ENCODE assay signal across 8 cellular contexts in the genomic region with DNA sequence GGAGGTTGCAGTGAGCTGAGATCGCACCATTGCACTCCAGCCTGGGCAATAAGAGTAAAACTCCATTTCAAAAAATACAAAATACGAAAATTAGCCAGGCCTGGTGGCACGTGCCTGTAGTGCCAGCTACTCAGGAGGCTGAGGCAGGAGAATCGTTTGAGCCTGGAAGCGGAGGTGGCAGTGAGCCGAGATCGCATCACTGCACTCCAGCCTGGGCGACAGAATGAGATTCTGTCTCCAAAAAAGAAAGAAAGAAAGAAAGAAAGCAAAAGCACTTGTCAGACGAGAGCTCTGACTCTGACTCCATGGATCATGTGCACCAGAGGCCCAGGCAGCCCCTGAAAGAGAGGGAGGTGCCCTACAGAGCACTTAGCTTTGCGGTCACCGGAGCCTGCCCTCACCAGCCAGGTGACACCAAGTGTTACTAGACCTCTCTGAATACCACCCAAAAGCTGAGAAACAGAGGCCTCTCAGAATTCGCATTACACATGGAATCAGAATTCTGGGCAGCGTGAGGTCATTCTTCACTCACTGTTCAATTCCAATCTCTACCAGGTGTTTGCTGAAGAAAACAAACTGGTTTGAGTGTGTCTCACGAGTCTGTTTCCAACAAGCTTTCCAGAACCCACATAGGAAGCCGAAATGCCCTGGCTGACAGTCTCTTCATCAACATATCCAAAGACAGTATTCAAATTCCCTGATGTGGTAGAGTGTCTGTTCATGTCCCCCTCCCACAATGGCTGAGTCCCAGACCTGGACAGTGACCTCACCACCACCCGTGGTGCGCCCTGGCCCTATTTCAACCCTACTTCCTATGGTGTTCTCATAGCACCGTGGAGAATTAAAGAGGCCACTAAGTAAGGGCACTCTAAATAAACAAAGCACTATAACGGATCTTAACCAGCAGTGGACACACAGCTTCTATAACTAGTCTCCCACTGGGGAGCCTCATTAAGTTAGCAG. TPM values are rescaled to one million over a fixed set of nuclear protein-coding genes. Genes with fewer than 3 reads are reported as not detected.
DNase-seq lines count a peak whose midpoint lies in the region; ATAC-seq and TF ChIP-seq lines count a peak whose summit lies in the region.

No MANE protein-coding gene starts in this region.

- H3K27ac ChIP-seq in breast epithelium: peak overlapping the region; percentile 97 to 98
- peak overlapping the region; percentile 88 to 96 (median 90) for H3K27ac ChIP-seq in transverse colon

- H3K36me3 ChIP-seq in Caco-2 (ENCODE audit: control insufficient read depth, insufficient read depth, low read length) (peaks cover 2% of the 10 kb centered on the region; the same call in 1 of the 2 replicates), Loucy (ENCODE audit: insufficient read depth, low read length) (no peaks in the 10 kb centered on the region; the same call in 1 of the 2 replicates), breast epithelium (no peaks in the 10 kb centered on the region), transverse colon (peaks cover 0 to 17% (median 6%) of the 10 kb centered on the region in 4 donors)

- H3K9me3 ChIP-seq in Caco-2: no peaks in the 10 kb centered on the region
- no peaks in the 10 kb centered on the region for H3K9me3 ChIP-seq in Loucy (ENCODE audit: insufficient read depth, low read depth, low read length)
- no peaks in the 10 kb centered on the region for H3K9me3 ChIP-seq in breast epithelium
- H3K9me3 ChIP-seq in transverse colon: no peaks in the 10 kb centered on the region

- H3K36me3 Mint-ChIP-seq in Caco-2 (ENCODE audit: insufficient read depth, unreplicated experiment): peaks cover 53% of the 10 kb centered on the region

- TF ChIP-seq POLR2A in breast epithelium (IDR thresholded peaks at IDR 0.05) (no peak), transverse colon (IDR thresholded peaks at IDR 0.05) (no peak)

- no peaks in the 10 kb centered on the region for H3K9me2 ChIP-seq in Loucy (replicated peaks; ENCODE audit: low read depth, low read length)

- no peaks in the 10 kb centered on the region for H3K9me3 Mint-ChIP-seq in Caco-2 (ENCODE audit: unreplicated experiment)

- CTCF ChIA-PET in Caco-2 (lab: Charles Lee): no interaction called here

- ATAC-seq in HG02973 (IDR thresholded peaks at IDR 0.05; ENCODE audit: unreplicated experiment): no peak

- in situ Hi-C loops in transverse colon (cut with MboI; ENCODE audit: low pct_ligation_motif_present in 1 of 4, low pct_unique_long_range_greater_than_20kb in 1 of 4, low sequenced_read_pairs in 3 of 4): no loop called here

- H3K27me3 Mint-ChIP-seq in Caco-2 (ENCODE audit: insufficient read depth, unreplicated experiment): no peaks in the 10 kb centered on the region

- H3K4me2 ChIP-seq in Loucy (ENCODE audit: low read depth, low read length, poor library complexity, severe bottlenecking): peak overlapping the region; percentile 75

- peaks cover 33% of the 10 kb centered on the region for H3K4me1 ChIP-seq in Caco-2
- H3K4me1 ChIP-seq in Loucy (ENCODE audit: insufficient read depth, low read length, poor library complexity, severe bottlenecking): peaks cover 21% of the 10 kb centered on the region
- H3K4me1 ChIP-seq in breast epithelium: no peaks in the 10 kb centered on the region
- H3K4me1 ChIP-seq in transverse colon: peaks cover 10 to 46% (median 16%) of the 10 kb centered on the region in 4 donors

- H3K4me1 Mint-ChIP-seq in Caco-2 (ENCODE audit: low read depth, unreplicated experiment): peaks cover 28% of the 10 kb centered on the region

- H3K4me3 ChIP-seq in Caco-2 (ENCODE audit: low read depth, low read length) (peak overlapping the region; percentile 85), Loucy (ENCODE audit: low read length, poor library complexity, severe bottlenecking) (peak overlapping the region; percentile 90), breast epithelium (peak overlapping the region; percentile 94 to 100 (median 99)), transverse colon (peak overlapping the region; percentile 76 to 97 (median 89))

- H3K27me3 ChIP-seq in Caco-2 (replicated peaks; ENCODE audit: control insufficient read depth, insufficient read depth, low read length): no peaks in the 10 kb centered on the region
- no peaks in the 10 kb centered on the region for H3K27me3 ChIP-seq in Loucy (ENCODE audit: insufficient read depth, low read length, poor library complexity, severe bottlenecking)
- no peaks in the 10 kb centered on the region for H3K27me3 ChIP-seq in breast epithelium
- no peaks in the 10 kb centered on the region for H3K27me3 ChIP-seq in transverse colon

- no peaks in the 10 kb centered on the region for H4K20me1 ChIP-seq in Loucy (ENCODE audit: insufficient read depth, low read length, poor library complexity, severe bottlenecking)

- POLR2A ChIA-PET in Caco-2 (lab: Charles Lee): interaction anchor here (0.7 kb wide), 1 partner anchor 21 kb away, joined by 6 read pairs; no protein-coding TSS in a partner anchor

- DNase-seq in Caco-2 (no peak), breast epithelium (ENCODE audit: low spot score in 2 of 2) (no peak), lung microvascular endothelial cell (ENCODE audit: low read depth in 2 of 2) (peak; percentile 52 to 55), transverse colon (no peak), cortex of kidney (lab: John Stamatoyannopoulos, UW) (no peak), epidermal melanocyte (ENCODE audit: insufficient read length, low spot score) (no peak)

- H3K79me2 ChIP-seq in Loucy (ENCODE audit: insufficient read depth, low read length): peaks cover 31% of the 10 kb centered on the region; the same call in 1 of the 2 replicates

- peak overlapping the region; percentile 100 for H3K27ac Mint-ChIP-seq in Caco-2 (ENCODE audit: unreplicated experiment)

- no TSS peak for BruUV-seq in Caco-2 (replicated peaks; lab: Mats Ljungman, UMichigan)

- no peak for TF ChIP-seq EP300 in transverse colon (IDR thresholded peaks at IDR 0.05; ENCODE audit: low read depth)

- intact Hi-C loops in Caco-2 (cut with micrococcal nuclease; ENCODE audit: unreplicated experiment) (loop anchor here (2.0 to 10.0 kb wide), 2 partner anchors 45 to 79 kb away; partner anchors contain the start of gene COPS3), breast epithelium (cut with DNase I; ENCODE audit: low total_unique reads) (no loop called here), transverse colon (cut with DNase I; ENCODE audit: low total_unique reads) (loop anchor here (10.0 kb wide), 1 partner anchor 91 kb away; no protein-coding TSS in a partner anchor)

- H2AFZ ChIP-seq in Loucy (ENCODE audit: low read length): no peak overlapping the region

- TF ChIP-seq CTCF in Caco-2 (IDR thresholded peaks at IDR 0.05; ENCODE audit: insufficient read depth in 1 of 2, low read depth in 1 of 2, low read length in 1 of 2, severe bottlenecking in 1 of 2, unreplicated experiment in 1 of 2): no peak
- no peak for TF ChIP-seq CTCF in Loucy (conservative IDR thresholded peaks at IDR 0.05; ENCODE audit: low read length)
- TF ChIP-seq CTCF in breast epithelium (IDR thresholded peaks at IDR 0.05): no peak
- no peak for TF ChIP-seq CTCF in transverse colon (IDR thresholded peaks at IDR 0.05)

- H3F3A ChIP-seq in Loucy (ENCODE audit: low read depth): no peaks in the 10 kb centered on the region; the same call in 1 of the 2 replicates

- 55 to 77% methylated on average over 7 to 19 of the region's 19 CpGs for WGBS in transverse colon (ENCODE audit: low coverage in 1 of 2), 2 donors

- peak overlapping the region; percentile 88 for H3K9ac ChIP-seq in Loucy (ENCODE audit: low read depth, low read length, poor library complexity, severe bottlenecking)

- H3K4me3 Mint-ChIP-seq in Caco-2 (ENCODE audit: unreplicated experiment): peak overlapping the region; percentile 88

RNA-seq across cellular contexts. Expression of gene FLCN, which starts 1.5 kb away (rescaled TPM):
- total RNA-seq in Caco-2 (2022) (69.0 and 71.9 TPM in 2 replicates), breast epithelium (10 to 100 TPM; 39.7 to 61.1 (median 57.0) TPM), lung microvascular endothelial cell (33.8 and 64.7 TPM in 2 replicates), transverse colon (100 to 1,000 TPM in 1 of 4 donors, 10 to 100 TPM in 3; 43.0 to 560 (median 81.1) TPM)

RNA-seq across cellular contexts. Expression of gene PLD6, which starts 29.4 kb away (rescaled TPM):
- total RNA-seq in Caco-2 (2022): 7.1 and 8.0 TPM in 2 replicates
- total RNA-seq in breast epithelium: 1 to 10 TPM; 2.9 to 4.0 (median 3.8) TPM
- total RNA-seq in lung microvascular endothelial cell: 1.3 and 2.8 TPM in 2 replicates
- 1 to 10 TPM in 2 of 4 donors, under 1 TPM in 1, not detected in 1; 0.75 to 3.2 (median 1.4) TPM for total RNA-seq in transverse colon

RNA-seq across cellular contexts. Expression of gene COPS3, which starts 45.6 kb away (rescaled TPM):
- total RNA-seq in Caco-2 (2022) (120 and 127 TPM in 2 replicates), breast epithelium (10 to 100 TPM; 59.6 to 61.3 (median 60.6) TPM), lung microvascular endothelial cell (54.0 and 69.3 TPM in 2 replicates), transverse colon (10 to 100 TPM; 28.9 to 78.2 (median 60.0) TPM)

Comparison
In these comparisons a context has a peak if more than half of its experiments do, and no peak if none do; other contexts are left out.
1. DNase-seq: peak in lung microvascular endothelial cell (2 of 2); none in Caco-2 (0 of 2), breast epithelium (0 of 2), transverse colon (single experiment), cortex of kidney (single experiment) and epidermal melanocyte (single experiment).
2. Peak in every context shown above with its lines, with median percentiles within 50 percentile points of each other: H3K4me3 ChIP-seq.